Comparison of ENCODE assay signal across 16 cellular contexts in the genomic region with DNA sequence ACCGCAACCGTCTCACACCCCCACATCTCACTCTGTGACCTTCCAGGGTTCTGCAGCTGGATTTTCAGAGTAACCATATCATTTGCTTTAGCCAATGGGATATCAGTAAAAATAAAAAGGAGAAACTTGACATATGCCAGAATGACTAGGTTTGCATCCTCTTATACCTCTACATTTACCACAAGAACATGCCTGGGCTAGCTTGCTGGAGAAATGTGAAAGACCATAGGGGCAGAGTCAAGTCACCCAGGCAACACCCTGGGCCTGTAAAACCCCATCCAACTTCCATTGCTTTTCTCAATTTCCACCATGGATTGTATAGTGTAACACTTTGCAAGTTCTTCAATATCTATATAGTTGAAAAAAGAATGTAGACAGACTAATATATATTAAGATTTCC.
"Had no signal": no experiment of that assay in that cellular context is flagged by ENCODE, and none has a peak within 500 bp of the region (broad histone marks: within the 10 kb centered on the region; RNA-seq: fewer than 3 reads in every experiment).

No MANE protein-coding gene starts in this region.

- FAIRE-seq: colon had no signal

- ATAC-seq: effector memory CD8-positive, alpha-beta T cell; left colon; left ventricle myocardium superior; naive thymus-derived CD4-positive, alpha-beta T cell; right cardiac atrium had no signal

- H3K4me3 ChIP-seq: hepatocyte, lung, smooth muscle cell had no signal

- H3K27me3 ChIP-seq: hepatocyte had no signal

- H2AFZ ChIP-seq: hepatocyte had no signal

- DNase-seq: effector memory CD8-positive, alpha-beta T cell; erythroblast; foreskin melanocyte; head of caudate nucleus; left colon; left ventricle myocardium superior; naive thymus-derived CD4-positive, alpha-beta T cell; nephron progenitor cell; right cardiac atrium; stimulated activated CD4-positive, alpha-beta T cell treated with anti-CD3 and anti-CD28 coated beads, Interleukin-2, amount 100 ng/mL, for 48 hours; stimulated activated naive CD4-positive, alpha-beta T cell treated with Interleukin-2 at 50 U/mL for 16 hours; trophoblast cell had no signal
